8 cellular contexts compared by ENCODE assay signal in genomic region chr13:99320693-99321481, GRCh38. TPM values are rescaled to one million over a fixed set of nuclear protein-coding genes. Genes with fewer than 3 reads are reported as not detected.
DNase-seq lines count a peak whose midpoint lies in the region; ATAC-seq and TF ChIP-seq lines count a peak whose summit lies in the region.

No MANE protein-coding gene starts in this region.

- TF ChIP-seq CTCF in ascending aorta (IDR thresholded peaks at IDR 0.05) = no peak
- no peak for TF ChIP-seq CTCF in prostate gland (IDR thresholded peaks at IDR 0.05)

- WGBS in prostate gland = 69% methylated on average over 5 of the region's 5 CpGs

- TF ChIP-seq POLR2A in prostate gland (IDR thresholded peaks at IDR 0.05) = no peak

- H3K4me1 ChIP-seq in ascending aorta (peaks cover 6 to 19% of the 10 kb centered on the region in 2 donors), prostate gland (replicated peaks) (no peaks in the 10 kb centered on the region)

- ATAC-seq in GM19328 (IDR thresholded peaks at IDR 0.05; ENCODE audit: unreplicated experiment) (no peak), GM18868 (IDR thresholded peaks at IDR 0.05; ENCODE audit: unreplicated experiment) (no peak)

- H3K9me3 ChIP-seq in ascending aorta (no peaks in the 10 kb centered on the region), prostate gland (no peaks in the 10 kb centered on the region)

- H3K36me3 ChIP-seq in ascending aorta (peaks cover 0 to 6% of the 10 kb centered on the region in 2 donors), prostate gland (no peaks in the 10 kb centered on the region)

- intact Hi-C loops in ascending aorta (cut with DNase I) = loop anchor here (5.0 kb wide), 1 partner anchor 119 kb away; the partner anchor contains the start of gene UBAC2
- intact Hi-C loops in prostate gland (cut with DNase I) = no loop called here

- H3K27ac ChIP-seq in ascending aorta (peak overlapping the region; percentile 54 to 66), prostate gland (no peak overlapping the region)

- H3K27me3 ChIP-seq in ascending aorta = no peaks in the 10 kb centered on the region
- no peaks in the 10 kb centered on the region for H3K27me3 ChIP-seq in prostate gland (replicated peaks; ENCODE audit: insufficient read depth)

- DNase-seq in CD1c-positive myeloid dendritic cell (ENCODE audit: extremely low spot score) (peak; percentile 92), LHCN-M2 (ENCODE audit: low read depth) (peak; percentile 96), ascending aorta (ENCODE audit: low spot score in 2 of 2) (no peak), kidney glomerular epithelial cell (lab: John Stamatoyannopoulos, UW) (peak; percentile 48), 8988T (no peak), prostate gland (ENCODE audit: low spot score) (no peak)

- H3K4me3 ChIP-seq in ascending aorta (no peak overlapping the region), prostate gland (no peak overlapping the region)

RNA-seq across cellular contexts. Expression of gene GPR183, which starts 13.7 kb away (rescaled TPM):
- 0.11 TPM in 1 of 2 replicates, not detected in the other for total RNA-seq in LHCN-M2 (2014; rRNA removed)
- polyA plus RNA-seq in LHCN-M2 (2012) = 0.07 TPM
- total RNA-seq in ascending aorta = 1.1 TPM
- 1 to 10 TPM; 2.6 to 3.8 TPM for total RNA-seq in prostate gland

Comparison
In these comparisons a context has a peak if more than half of its experiments do, and no peak if none do; other contexts are left out.
1. DNase-seq: peak in CD1c-positive myeloid dendritic cell (single experiment), LHCN-M2 (single experiment) and kidney glomerular epithelial cell (single experiment); none in ascending aorta (0 of 2), 8988T (single experiment) and prostate gland (single experiment).
2. H3K27ac ChIP-seq: peak in ascending aorta (2 of 2); none in prostate gland (0 of 2).